ENCODE assay signal across 9 cellular contexts in genomic region chr2:30226144-30227032, GRCh38. TPM values are rescaled to one million over a fixed set of nuclear protein-coding genes. Genes with fewer than 3 reads are reported as not detected.
DNase-seq lines count a peak whose midpoint lies in the region; ATAC-seq, FAIRE-seq and TF ChIP-seq lines count a peak whose summit lies in the region.
"Had no signal": no experiment of that assay in that cellular context is flagged by ENCODE, and none has a peak within 500 bp of the region (broad histone marks: within the 10 kb centered on the region; RNA-seq: fewer than 3 reads in every experiment).

No MANE protein-coding gene starts in this region.

- in situ Hi-C loops in K562 (cut with MboI) = no loop called here

- no TSS peak for BruUV-seq in K562 (replicated peaks; lab: Mats Ljungman, UMichigan)

- peaks cover 82% of the 10 kb centered on the region for H3K4me1 Mint-ChIP-seq in CD4-positive, alpha-beta T cell (ENCODE audit: low read depth)
- peaks cover 37% of the 10 kb centered on the region for H3K4me1 Mint-ChIP-seq in osteocyte (ENCODE audit: unreplicated experiment)

- H3K27ac Mint-ChIP-seq in CD4-positive, alpha-beta T cell = peak overlapping the region; percentile 99
- peak overlapping the region; percentile 98 for H3K27ac Mint-ChIP-seq in osteocyte (ENCODE audit: unreplicated experiment)

- peak overlapping the region; percentile 97 for H3K4me3 Mint-ChIP-seq in CD4-positive, alpha-beta T cell
- peak overlapping the region; percentile 74 for H3K4me3 Mint-ChIP-seq in osteocyte (ENCODE audit: unreplicated experiment)

- H3K9ac ChIP-seq in K562 (ENCODE audit: insufficient read depth in 1 of 2, low read depth in 2 of 2, low read length in 2 of 2) = no peak overlapping the region

- no peak overlapping the region for H3K4me2 ChIP-seq in K562 (ENCODE audit: insufficient read depth, low read length)

- no peaks in the 10 kb centered on the region for H3K9me3 Mint-ChIP-seq in CD4-positive, alpha-beta T cell
- H3K9me3 Mint-ChIP-seq in osteocyte (ENCODE audit: unreplicated experiment) = no peaks in the 10 kb centered on the region

- 47% methylated on average over 10 of the region's 10 CpGs for WGBS in K562 (ENCODE audit: insufficient coverage, low coverage, missing lambda C conversion rate)

- TF ChIP-seq POLR2A in K562 (conservative IDR thresholded peaks at IDR 0.05) = no peak

- H3K36me3 Mint-ChIP-seq in CD4-positive, alpha-beta T cell (ENCODE audit: low read depth) = peaks cover 8% of the 10 kb centered on the region
- H3K36me3 Mint-ChIP-seq in osteocyte (ENCODE audit: unreplicated experiment) = no peaks in the 10 kb centered on the region

- H3K9me1 ChIP-seq in K562 (ENCODE audit: control insufficient read depth, insufficient read depth, low read length) = no peaks in the 10 kb centered on the region

- no peaks in the 10 kb centered on the region for H3K79me2 ChIP-seq in K562 (ENCODE audit: control insufficient read depth, insufficient read depth, low read length)

- intact Hi-C loops in CD4-positive, alpha-beta T cell (cut with DNase I, micrococcal nuclease) = no loop called here
- intact Hi-C loops in K562 (cut with micrococcal nuclease) = no loop called here

- DNase-seq in CD4-positive, alpha-beta T cell = no peak
- DNase-seq in K562 (ENCODE audit: extremely low read depth in 1 of 4, low spot score in 3 of 4) = no peak
- DNase-seq in osteocyte (ENCODE audit: extremely low spot score, unreplicated experiment) = no peak
- DNase-seq in DMS 273 (lab: John Stamatoyannopoulos, UW; ENCODE audit: unreplicated experiment) = no peak
- DNase-seq in kidney tubule cell (ENCODE audit: low spot score) = no peak
- DNase-seq: NCI-H1105 treated with DMSO at 0.1 percent for 48 hours had no signal

- H4K20me1 ChIP-seq in K562 (replicated peaks; ENCODE audit: control insufficient read depth, insufficient read depth, low read length) = no peaks in the 10 kb centered on the region

- TF ChIP-seq EP300 in K562 (IDR thresholded peaks at IDR 0.05; ENCODE audit: low read length) = no peak

- H3K9me3 ChIP-seq in CD4-positive, alpha-beta T cell (ENCODE audit: control insufficient read depth, low read length) = no peaks in the 10 kb centered on the region
- no peaks in the 10 kb centered on the region for H3K9me3 ChIP-seq in K562 (replicated peaks; ENCODE audit: control insufficient read depth, insufficient read depth, low read depth, low read length)

- no peaks in the 10 kb centered on the region for H3K27me3 ChIP-seq in CD4-positive, alpha-beta T cell (ENCODE audit: control insufficient read depth, insufficient read depth, low read length)
- no peaks in the 10 kb centered on the region; a peak in 1 of 5 replicates for H3K27me3 ChIP-seq in K562 (ENCODE audit: control insufficient read depth in 2 of 2, insufficient read depth in 2 of 2, low read length in 2 of 2)

- H2AFZ ChIP-seq in K562 (ENCODE audit: low read depth, low read length) = peak overlapping the region; percentile 15; the same call in 1 of the 2 replicates

- no peak for ATAC-seq in CD4-positive, alpha-beta T cell (ENCODE audit: poor library complexity)
- ATAC-seq in HG02610 (IDR thresholded peaks at IDR 0.05; ENCODE audit: unreplicated experiment) = peak; percentile 36
- ATAC-seq in K562 = no peak
- no peak for ATAC-seq in HG03139 (IDR thresholded peaks at IDR 0.05; ENCODE audit: unreplicated experiment)
- ATAC-seq in GM21786 (IDR thresholded peaks at IDR 0.05; ENCODE audit: unreplicated experiment) = no peak

- CTCF ChIA-PET in CD4-positive, alpha-beta T cell (lab: Charles Lee) = interaction anchor here (0.9 to 2.6 kb wide), 7 partner anchors 9 to 485 kb away, joined by 3 to 10 read pairs (median 5); no protein-coding TSS in a partner anchor
- CTCF ChIA-PET in K562 (lab: Yijun Ruan, JAX; ENCODE audit: low intra/inter-chr PET ratio) = no interaction called here

- peak overlapping the region; percentile 94 for H3K27ac ChIP-seq in CD4-positive, alpha-beta T cell (ENCODE audit: low read depth, low read length)
- no peak overlapping the region for H3K27ac ChIP-seq in K562 (ENCODE audit: extremely low read depth, low read depth, low read length)

- peaks cover 10 to 15% of the 10 kb centered on the region in 2 experiments; a peak in 4 of 5 replicates for H3K4me1 ChIP-seq in K562 (replicated peaks in 1 of 2; ENCODE audit: control insufficient read depth in 2 of 2, insufficient read depth in 2 of 2, low read length in 2 of 2)

- TF ChIP-seq RAD21 in K562 (CRISPR knock-in tag; conservative IDR thresholded peaks at IDR 0.05 in 1 of 2, IDR thresholded peaks at IDR 0.05 in 1 of 2) = no peak

- no peaks in the 10 kb centered on the region for H3K36me3 ChIP-seq in K562 (ENCODE audit: control insufficient read depth, insufficient read depth, low read length)

- no peaks in the 10 kb centered on the region for H3K27me3 Mint-ChIP-seq in CD4-positive, alpha-beta T cell
- no peaks in the 10 kb centered on the region for H3K27me3 Mint-ChIP-seq in osteocyte (ENCODE audit: unreplicated experiment)

- POLR2A ChIA-PET in CD4-positive, alpha-beta T cell (lab: Charles Lee) = interaction anchor here (0.7 to 15.7 kb wide), 12 partner anchors 7 to 248 kb away, joined by 3 to 373 read pairs (median 14); partner anchors contain the start of genes LBH and YPEL5
- POLR2A ChIA-PET in K562 (lab: Yijun Ruan, JAX) = interaction anchor here (0.6 to 1.2 kb wide), 2 partner anchors 20 to 438 kb away, joined by 3 read pairs; no protein-coding TSS in a partner anchor

- H3K4me3 ChIP-seq in K562 = no peak overlapping the region

- no peak for FAIRE-seq in K562 (lab: Jason Lieb, UNC)

- TF ChIP-seq CTCF in CD4-positive, alpha-beta T cell (IDR thresholded peaks at IDR 0.05) = no peak
- TF ChIP-seq CTCF in K562 (IDR thresholded peaks at IDR 0.05 in 2 of 3, conservative IDR thresholded peaks at IDR 0.05 in 1 of 3; ENCODE audit: insufficient read depth in 2 of 3, low read depth in 1 of 3, low read length in 3 of 3) (no peak), osteocyte (IDR thresholded peaks at IDR 0.05) (no peak)

TF ChIP-seq in K562, 482 proteins besides CTCF, POLR2A, EP300 and RAD21:
- 0 out of 2 replicates have a peak, but pooled peaks have one; percentile 17 for TF ChIP-seq PKNOX1 (IDR thresholded peaks at IDR 0.05)
- TF ChIP-seq FOXK2 (conservative IDR thresholded peaks at IDR 0.05 in 1 of 2, IDR thresholded peaks at IDR 0.05 in 1 of 2; ENCODE audit: low read depth in 2 of 2) = no peak

RNA-seq across cellular contexts. Expression of gene LBH, which starts 4.9 kb away (rescaled TPM):
- total RNA-seq in CD4-positive, alpha-beta T cell = 100 to 1,000 TPM; 131 to 135 TPM
- total RNA-seq in K562 (2011; cell fraction: chromatin; rRNA removed; ENCODE audit: low replicate concordance) = 4.1 and 9.5 TPM in 2 replicates
- total RNA-seq in K562 (2011; cell fraction: nucleolus; rRNA removed) = 14.5 and 15.2 TPM in 2 replicates
- 8.9 and 11.3 TPM in 2 replicates for total RNA-seq in K562 (2011; cell fraction: nucleoplasm; rRNA removed)
- total RNA-seq in K562 (2014; rRNA removed) (7.4 and 23.5 TPM in 2 replicates), K562 (2014; rRNA removed; fragmentation: Illumina TruSeq; extraction: Trizol) (5.7 and 6.0 TPM in 2 replicates), K562 (2015; rRNA removed; fragmentation: Illumina TruSeq; extraction: Trizol) (4.6 and 7.3 TPM in 2 replicates), K562 (2021) (9.5 and 12.1 TPM in 2 replicates), osteocyte (65.0 and 74.7 TPM in 2 replicates)
- polyA plus RNA-seq in K562 (2011; rRNA removed) (8.2 and 9.5 TPM in 2 replicates), K562 (2014; fragmentation: Illumina TruSeq; extraction: Trizol) (8.1 TPM in 2 replicates), K562 (2014; fragmentation: Nextera tagmentation; extraction: Ambion mirVana) (1 to 10 TPM; 3.1 to 5.9 TPM), K562 (2014; rRNA removed) (9.4 and 13.4 TPM in 2 replicates)
- polyA plus RNA-seq in K562 (2011; cell fraction: cytosol; rRNA removed) = 13.7 and 24.2 TPM in 2 replicates
- polyA plus RNA-seq in K562 (2011; cell fraction: nucleus; rRNA removed) = 4.1 and 4.6 TPM in 2 replicates
- 6.0 and 6.2 TPM in 2 replicates for polyA plus RNA-seq in K562 (2012)
- 10.9 and 13.0 TPM in 2 replicates for polyA minus RNA-seq in K562 (2011; rRNA and poly(A)+ RNA removed)
- 5.6 and 12.1 TPM in 2 replicates for polyA minus RNA-seq in K562 (2011; cell fraction: cytosol; rRNA and poly(A)+ RNA removed)
- 7.7 and 15.4 TPM in 2 replicates for polyA minus RNA-seq in K562 (2011; cell fraction: nucleus; rRNA and poly(A)+ RNA removed)
